27 cellular contexts compared by ENCODE assay signal in the genomic region with DNA sequence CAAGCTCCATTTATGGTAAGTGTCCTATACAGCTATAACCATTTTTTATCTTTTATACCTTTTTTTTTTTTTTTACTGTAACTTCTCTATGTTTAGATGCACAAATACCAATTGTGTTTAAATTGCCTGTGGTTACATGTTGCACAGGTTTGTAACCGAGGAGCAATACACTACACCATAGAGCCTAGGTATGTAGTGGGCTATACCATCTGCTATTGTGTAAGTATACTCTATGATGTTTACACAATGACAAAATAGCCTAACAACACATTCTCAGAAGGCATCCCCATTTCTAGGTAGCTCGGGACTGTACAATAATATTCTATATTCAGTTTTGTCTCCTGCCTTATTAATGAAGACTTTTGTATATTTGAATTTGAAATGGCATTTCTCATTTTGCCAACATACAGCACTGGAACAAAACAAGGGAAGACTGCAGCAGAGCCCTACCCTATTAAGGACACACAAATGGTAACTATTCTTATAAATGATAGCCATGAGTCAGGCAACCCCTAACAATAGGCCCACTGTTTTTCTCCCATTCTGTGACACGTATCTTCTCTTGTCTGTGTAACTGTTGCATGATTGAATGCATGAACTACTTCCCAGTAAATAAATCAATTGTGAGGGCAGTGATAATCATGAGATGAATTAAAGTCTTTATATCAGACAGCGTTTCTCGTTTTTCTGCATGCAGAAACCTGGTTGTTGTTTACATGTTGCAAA.
DNase-seq lines count a peak whose midpoint lies in the region; TF ChIP-seq lines count a peak whose summit lies in the region.
"Had no signal": no experiment of that assay in that cellular context is flagged by ENCODE, and none has a peak within 500 bp of the region (broad histone marks: within the 10 kb centered on the region; RNA-seq: fewer than 3 reads in every experiment).

No MANE protein-coding gene starts in this region.

- H3K9me3 Mint-ChIP-seq in activated CD4-positive, alpha-beta T cell treated with anti-CD3 and anti-CD28 coated beads, Interleukin-2, amount 10 ng/mL, durations not matched to agents 24 days and 14 days = no peaks in the 10 kb centered on the region
- H3K9me3 Mint-ChIP-seq: activated CD4-positive, alpha-beta memory T cell treated with anti-CD3 and anti-CD28 coated beads, Interleukin-2, amount 10 ng/mL, durations not matched to agents 7 days and 5 days; activated T-helper 2 cell treated with anti-CD3 and anti-CD28 coated beads, Interferon-gamma antibody, Interleukin-2, Interleukin-4, amounts not matched to agents 10 μg/mL and 5 μg/mL and 100 μg/mL, durations not matched to agents 14 hours and 24 hours and 36 hours; stimulated activated naive CD8-positive, alpha-beta T cell treated with anti-CD3 and anti-CD28 coated beads, Interleukin-15, Interleukin-2, amounts not matched to agents 100 ng/mL and 50 ng/mL, for 24 hours; T-cell had no signal

- no peaks in the 10 kb centered on the region for H3K4me1 Mint-ChIP-seq in activated CD4-positive, alpha-beta T cell treated with anti-CD3 and anti-CD28 coated beads, Interleukin-2, amount 10 ng/mL, durations not matched to agents 24 days and 14 days
- H3K4me1 Mint-ChIP-seq: activated CD4-positive, alpha-beta memory T cell treated with anti-CD3 and anti-CD28 coated beads, Interleukin-2, amount 10 ng/mL, durations not matched to agents 7 days and 5 days; B cell; naive thymus-derived CD4-positive, alpha-beta T cell; T-cell had no signal

- TF ChIP-seq POLR2A in erythroblast (IDR thresholded peaks at IDR 0.05; ENCODE audit: low read length) = no peak

- H3K27me3 Mint-ChIP-seq in activated CD4-positive, alpha-beta T cell treated with anti-CD3 and anti-CD28 coated beads, Interleukin-2, amount 10 ng/mL, durations not matched to agents 24 days and 14 days = peaks cover 2% of the 10 kb centered on the region
- H3K27me3 Mint-ChIP-seq: activated CD4-positive, alpha-beta memory T cell treated with anti-CD3 and anti-CD28 coated beads, Interleukin-2, amount 10 ng/mL, durations not matched to agents 7 days and 5 days had no signal

- intact Hi-C loops in activated CD4-positive, alpha-beta T cell treated with anti-CD3 and anti-CD28 coated beads, Interleukin-2, amount 10 ng/mL, durations not matched to agents 24 days and 14 days (cut with micrococcal nuclease) = no loop called here

- DNase-seq in COLO829 (ENCODE audit: low spot score) (peak; percentile 76), M059J (ENCODE audit: low read depth) (peak; percentile 42), SW480 (ENCODE audit: low spot score) (peak; percentile 20), midbrain (lab: John Stamatoyannopoulos, UW) (peak; percentile 32), NCI-H1092 (lab: John Stamatoyannopoulos, UW) (no peak), erythroblast (lab: John Stamatoyannopoulos, UW) (no peak)
- DNase-seq in activated CD4-positive, alpha-beta T cell treated with anti-CD3 and anti-CD28 coated beads, Interleukin-2, amount 10 ng/mL, durations not matched to agents 24 days and 14 days = no peak
- no peak for DNase-seq in activated CD4-positive, alpha-beta T cell treated with anti-CD3 and anti-CD28 coated beads for 4 hours
- DNase-seq: activated CD4-positive, alpha-beta memory T cell treated with anti-CD3 and anti-CD28 coated beads, Interleukin-2, amount 10 ng/mL, durations not matched to agents 7 days and 5 days; aorta; central memory CD4-positive, alpha-beta T cell; DND-41; HCEC 1CT; left ventricle myocardium inferior; naive thymus-derived CD4-positive, alpha-beta T cell; NCI-H1436; NCI-H2107; NCI-H446 treated with DMSO at 0.1 percent for 48 hours; occipital lobe; SIG-M5; T-cell; tibial artery had no signal

- no peak overlapping the region for H3K4me3 Mint-ChIP-seq in activated CD4-positive, alpha-beta T cell treated with anti-CD3 and anti-CD28 coated beads, Interleukin-2, amount 10 ng/mL, durations not matched to agents 24 days and 14 days
- H3K4me3 Mint-ChIP-seq: activated CD4-positive, alpha-beta memory T cell treated with anti-CD3 and anti-CD28 coated beads, Interleukin-2, amount 10 ng/mL, durations not matched to agents 7 days and 5 days; activated naive CD8-positive, alpha-beta T cell; B cell; dendritic cell treated with granulocyte-macrophage colony-stimulating factor and Interleukin-4, amounts not matched to agents 40 ng/mL and 50 ng/mL, for 4 days; naive thymus-derived CD4-positive, alpha-beta T cell; stimulated activated naive CD8-positive, alpha-beta T cell treated with anti-CD3 and anti-CD28 coated beads, Interleukin-15, Interleukin-2, amounts not matched to agents 100 ng/mL and 50 ng/mL, for 24 hours; T-cell had no signal

- H3K36me3 Mint-ChIP-seq in activated CD4-positive, alpha-beta T cell treated with anti-CD3 and anti-CD28 coated beads, Interleukin-2, amount 10 ng/mL, durations not matched to agents 24 days and 14 days (ENCODE audit: low read depth) = no peaks in the 10 kb centered on the region
- H3K36me3 Mint-ChIP-seq: activated naive CD8-positive, alpha-beta T cell; T-cell had no signal

- H3K27ac Mint-ChIP-seq in activated CD4-positive, alpha-beta T cell treated with anti-CD3 and anti-CD28 coated beads, Interleukin-2, amount 10 ng/mL, durations not matched to agents 24 days and 14 days = no peak overlapping the region
- H3K27ac Mint-ChIP-seq: activated CD4-positive, alpha-beta memory T cell treated with anti-CD3 and anti-CD28 coated beads, Interleukin-2, amount 10 ng/mL, durations not matched to agents 7 days and 5 days; activated naive CD8-positive, alpha-beta T cell; activated T-helper 2 cell treated with anti-CD3 and anti-CD28 coated beads, Interferon-gamma antibody, Interleukin-2, Interleukin-4, amounts not matched to agents 10 μg/mL and 5 μg/mL and 100 μg/mL, durations not matched to agents 14 hours and 24 hours and 36 hours; B cell; dendritic cell treated with granulocyte-macrophage colony-stimulating factor and Interleukin-4, amounts not matched to agents 40 ng/mL and 50 ng/mL, for 4 days; naive thymus-derived CD4-positive, alpha-beta T cell; stimulated activated naive CD8-positive, alpha-beta T cell treated with anti-CD3 and anti-CD28 coated beads, Interleukin-15, Interleukin-2, amounts not matched to agents 100 ng/mL and 50 ng/mL, for 24 hours; T-cell had no signal

Comparison
In these comparisons a context has a peak if more than half of its experiments do, and no peak if none do; other contexts are left out.
1. DNase-seq: peak in COLO829 (single experiment), M059J (single experiment), SW480 (single experiment) and midbrain (single experiment); none in NCI-H1092 (single experiment), erythroblast (0 of 2), activated CD4-positive, alpha-beta T cell treated with anti-CD3 and anti-CD28 coated beads, Interleukin-2, amount 10 ng/mL, durations not matched to agents 24 days and 14 days (single experiment) and activated CD4-positive, alpha-beta T cell treated with anti-CD3 and anti-CD28 coated beads for 4 hours (0 of 2).